ENCODE assay signal across 7 cellular contexts in genomic region chr17:61539728-61540127, GRCh38. TPM values are rescaled to one million over a fixed set of nuclear protein-coding genes. Genes with fewer than 3 reads are reported as not detected.
"Had no signal": no experiment of that assay in that cellular context is flagged by ENCODE, and none has a peak within 500 bp of the region (broad histone marks: within the 10 kb centered on the region; RNA-seq: fewer than 3 reads in every experiment).

No MANE protein-coding gene starts in this region.

RNA-seq across cellular contexts. Expression of gene NACA2, which starts 51.3 kb away (rescaled TPM):
- total RNA-seq: GM23248, GM23338, H1, H4, H7, H9, HFFc6 had no signal
- polyA plus RNA-seq: GM23248, H1 had no signal
